ENCODE assay signal across 30 cellular contexts in genomic region chr6:159313023-159313422, GRCh38.
"Had no signal": no experiment of that assay in that cellular context is flagged by ENCODE, and none has a peak within 500 bp of the region (broad histone marks: within the 10 kb centered on the region; RNA-seq: fewer than 3 reads in every experiment).

No MANE protein-coding gene starts in this region.

- H3K4me3 ChIP-seq: ascending aorta, breast epithelium, cardiac muscle cell, coronary artery, dorsolateral prefrontal cortex, gastrocnemius medialis had no signal

- H3K9me3 ChIP-seq: ascending aorta, breast epithelium, gastrocnemius medialis had no signal

- H3K27me3 ChIP-seq: ascending aorta, breast epithelium, cardiac muscle cell, foreskin keratinocyte, gastrocnemius medialis had no signal

- H3K27ac ChIP-seq: breast epithelium, cardiac muscle cell, coronary artery, dorsolateral prefrontal cortex, foreskin keratinocyte, gastrocnemius medialis had no signal

- ATAC-seq: activated naive CD4-positive, alpha-beta T cell treated with anti-CD3 and anti-CD28 coated beads, Interleukin-2, amount 50 U/mL, for 72 hours; activated T-cell treated with anti-CD3 and anti-CD28 coated beads, Interleukin-2, amount 50 U/mL, for 72 hours; esophagus mucosa; foreskin keratinocyte; gastrocnemius medialis had no signal

- H3K36me3 ChIP-seq: ascending aorta, breast epithelium, cardiac muscle cell, gastrocnemius medialis had no signal

- DNase-seq: activated CD4-positive, alpha-beta memory T cell treated with anti-CD3 and anti-CD28 coated beads, Interleukin-2, amount 10 ng/mL, durations not matched to agents 7 days and 5 days; activated CD4-positive, alpha-beta T cell treated with anti-CD3 and anti-CD28 coated beads for 1 hour; activated CD4-positive, alpha-beta T cell treated with anti-CD3 and anti-CD28 coated beads for 4 hours; activated CD4-positive, alpha-beta T cell treated with anti-CD3 and anti-CD28 coated beads, Interleukin-2, amount 10 ng/mL, durations not matched to agents 7 days and 5 days; activated CD4-positive, alpha-beta T cell treated with anti-CD3 and anti-CD28 coated beads, Interleukin-2, amount 50 U/mL, for 4 hours; activated CD4-positive, CD25-positive, alpha-beta regulatory T cell; activated CD8-positive, alpha-beta memory T cell treated with anti-CD3 and anti-CD28 coated beads, Interleukin-2, amount 50 U/mL, for 48 hours; activated gamma-delta T cell; activated naive CD4-positive, alpha-beta T cell; activated naive CD4-positive, alpha-beta T cell treated with anti-CD3 and anti-CD28 coated beads, Interleukin-2, amount 10 ng/mL, durations not matched to agents 7 days and 5 days; activated naive CD8-positive, alpha-beta T cell treated with anti-CD3 and anti-CD28 coated beads, Interleukin-2, amount 10 ng/mL, durations not matched to agents 7 days and 5 days; activated T-cell treated with anti-CD3 and anti-CD28 coated beads for 4 hours; activated T-cell treated with anti-CD3 and anti-CD28 coated beads, Interleukin-2, amount 50 U/mL, for 24 hours; activated T-cell treated with anti-CD3 and anti-CD28 coated beads, Interleukin-2, amount 50 U/mL, for 72 hours; central memory CD4-positive, alpha-beta T cell; cerebellar nuclear complex; effector memory CD4-positive, alpha-beta T cell; endodermal cell; foreskin keratinocyte; gastrocnemius medialis; glutamatergic neuron; T-helper 1 cell; T-helper 2 cell had no signal

- H3K4me1 ChIP-seq: breast epithelium, foreskin keratinocyte, gastrocnemius medialis had no signal
